In the genomic region with DNA sequence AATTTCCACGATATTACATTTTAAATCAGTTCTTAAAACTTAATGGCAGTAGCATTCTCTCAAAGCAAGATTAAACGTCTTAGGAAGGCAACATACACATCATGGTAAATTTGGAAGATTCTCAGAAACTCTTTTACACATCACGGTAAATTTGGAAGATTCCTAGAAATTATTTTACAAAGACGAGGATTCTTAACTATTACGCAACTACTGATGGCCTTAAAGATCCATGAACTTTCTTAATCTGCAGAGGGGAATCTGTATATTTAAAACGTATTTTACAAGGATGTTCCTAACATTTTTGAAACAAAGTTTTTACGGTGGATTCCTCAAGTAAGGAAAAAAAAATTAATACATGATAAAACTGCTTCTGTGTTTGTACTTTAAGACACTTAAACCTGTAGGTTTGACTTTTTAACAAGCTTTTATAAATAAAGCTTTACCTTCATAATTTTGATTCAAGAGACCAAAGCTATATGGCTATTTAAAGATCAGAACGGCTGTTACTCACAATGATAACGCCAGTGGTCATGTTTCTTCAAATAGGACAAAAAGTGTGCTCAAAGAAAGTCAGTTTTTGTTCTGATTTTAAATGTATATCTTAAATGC, we compare ENCODE assay signal across 8 cellular contexts. TPM values are rescaled to one million over a fixed set of nuclear protein-coding genes. Genes with fewer than 3 reads are reported as not detected.
A peak's percentile ranks its signal among the peaks of the same experiment; 100 is the strongest.
DNase-seq lines count a peak whose midpoint lies in the region; ATAC-seq and TF ChIP-seq lines count a peak whose summit lies in the region.

No MANE protein-coding gene starts in this region.

- H3K9me3 ChIP-seq in HEK293 (ENCODE audit: control insufficient read depth, insufficient read depth, low read depth, low read length): no peaks in the 10 kb centered on the region
- no peaks in the 10 kb centered on the region for H3K9me3 ChIP-seq in adipocyte (ENCODE audit: control insufficient read depth, low read length)
- H3K9me3 ChIP-seq in mesenchymal stem cell (ENCODE audit: control insufficient read depth, low read length): no peaks in the 10 kb centered on the region

- H2AK5ac ChIP-seq in mesenchymal stem cell (ENCODE audit: low read length, severe bottlenecking): no peak overlapping the region

- TF ChIP-seq CTCF in AG04449 (IDR thresholded peaks at IDR 0.05; ENCODE audit: insufficient read depth, low read length, missing control alignments) (no peak), HEK293 (tag by site-specific recombination; IDR thresholded peaks at IDR 0.05) (no peak)

- H3K36me3 ChIP-seq in HEK293 (ENCODE audit: control insufficient read depth in 2 of 2, insufficient read depth in 1 of 2, low read length in 2 of 2): no peaks in the 10 kb centered on the region
- H3K36me3 ChIP-seq in adipocyte (ENCODE audit: control insufficient read depth, insufficient read depth, low read length, severe bottlenecking): no peaks in the 10 kb centered on the region
- peaks cover 0 to 2% of the 10 kb centered on the region in 2 experiments for H3K36me3 ChIP-seq in mesenchymal stem cell (ENCODE audit: control insufficient read depth in 1 of 2, insufficient read depth in 2 of 2, low read depth in 1 of 2, low read length in 2 of 2)

- no peak overlapping the region for H3K4me2 ChIP-seq in mesenchymal stem cell (ENCODE audit: low read length, poor library complexity, severe bottlenecking)

- POLR2A ChIA-PET in AG04449 (lab: Yijun Ruan, JAX) (no interaction called here), HEK293 (lab: Yijun Ruan, JAX) (no interaction called here)

- H3K4me1 ChIP-seq in HEK293 (ENCODE audit: control insufficient read depth, insufficient read depth, low read length) (no peaks in the 10 kb centered on the region), adipocyte (ENCODE audit: control insufficient read depth, insufficient read depth, low read length) (peaks cover 21% of the 10 kb centered on the region), mesenchymal stem cell (ENCODE audit: control insufficient read depth, insufficient read depth, low read depth, low read length) (peaks cover 3% of the 10 kb centered on the region)

- peaks cover 3% of the 10 kb centered on the region for H3K79me1 ChIP-seq in mesenchymal stem cell (replicated peaks; ENCODE audit: low read length, poor library complexity, severe bottlenecking)

- H3K4me3 ChIP-seq in AG04449 (ENCODE audit: low read depth, low read length): peak overlapping the region; percentile 100
- peak overlapping the region; percentile 77 for H3K4me3 ChIP-seq in HEK293 (ENCODE audit: low read depth, low read length)
- H3K4me3 ChIP-seq in adipocyte (ENCODE audit: low read length): peak overlapping the region; percentile 99
- H3K4me3 ChIP-seq in mesenchymal stem cell (ENCODE audit: insufficient read depth in 1 of 2, low read depth in 1 of 2, low read length in 2 of 2): peak overlapping the region in 1 of 2 experiments; percentile 90

- 62% methylated on average over 3 of the region's 9 CpGs for WGBS in mesenchymal stem cell

- DNase-seq in AG04449 (ENCODE audit: low read depth, low spot score) (no peak), adipocyte (ENCODE audit: low read depth) (peak; percentile 19), mesenchymal stem cell (peak; percentile 18), NOMO-1 (lab: John Stamatoyannopoulos, UW; ENCODE audit: unreplicated experiment in 2 of 2) (no peak)
- no peak for DNase-seq in activated effector memory CD4-positive, alpha-beta T cell treated with Interleukin-2 at 50 U/mL for 16 hours

- no peak overlapping the region for H4K91ac ChIP-seq in mesenchymal stem cell (ENCODE audit: low read length)

- no peaks in the 10 kb centered on the region for H3K27me3 ChIP-seq in adipocyte (replicated peaks; ENCODE audit: control insufficient read depth, insufficient read depth, low read length)
- no peaks in the 10 kb centered on the region for H3K27me3 ChIP-seq in mesenchymal stem cell (ENCODE audit: control insufficient read depth in 1 of 2, insufficient read depth in 1 of 2, low read length in 2 of 2)

- no peak overlapping the region for H2AFZ ChIP-seq in mesenchymal stem cell (ENCODE audit: low read depth, low read length)

- CTCF ChIA-PET in AG04449 (lab: Yijun Ruan, JAX): interaction anchor here (0.9 to 1.3 kb wide), 4 partner anchors 11 to 931 kb away, joined by 3 to 5 read pairs (median 4); no protein-coding TSS in a partner anchor
- CTCF ChIA-PET in HEK293 (lab: Yijun Ruan, JAX): interaction anchor here (0.7 to 1.2 kb wide), 3 partner anchors 18 to 395 kb away, joined by 3 to 4 read pairs (median 4); no protein-coding TSS in a partner anchor

- H3K23ac ChIP-seq in mesenchymal stem cell (ENCODE audit: low read length in 2 of 2): no peak overlapping the region

- H2BK120ac ChIP-seq in mesenchymal stem cell (ENCODE audit: low read depth, low read length): no peak overlapping the region

- H2BK5ac ChIP-seq in mesenchymal stem cell (ENCODE audit: low read depth, low read length, poor library complexity, severe bottlenecking): no peak overlapping the region

- no peak overlapping the region for H2BK12ac ChIP-seq in mesenchymal stem cell (ENCODE audit: low read length in 2 of 2)

- H3K9ac ChIP-seq in adipocyte (ENCODE audit: low read length): peak overlapping the region; percentile 100
- peak overlapping the region; percentile 95 for H3K9ac ChIP-seq in mesenchymal stem cell (ENCODE audit: low read length)

- no peak overlapping the region for H3K18ac ChIP-seq in mesenchymal stem cell (ENCODE audit: low read depth in 1 of 2, low read length in 2 of 2)

- H3K27ac ChIP-seq in HEK293 (ENCODE audit: extremely low read depth, low read depth, low read length) (no peak overlapping the region), mesenchymal stem cell (ENCODE audit: low read length, poor library complexity, severe bottlenecking) (no peak overlapping the region)

- no peak overlapping the region for H3K14ac ChIP-seq in mesenchymal stem cell (ENCODE audit: low read length in 2 of 2)

- no peak overlapping the region for H2BK15ac ChIP-seq in mesenchymal stem cell (ENCODE audit: low read depth, poor library complexity, severe bottlenecking)

- no peak overlapping the region for H3K4ac ChIP-seq in mesenchymal stem cell (ENCODE audit: low read depth in 1 of 2, low read length in 2 of 2)

- ATAC-seq in GM21367 (IDR thresholded peaks at IDR 0.05; ENCODE audit: unreplicated experiment): no peak
- no peak for ATAC-seq in GM19328 (IDR thresholded peaks at IDR 0.05; ENCODE audit: unreplicated experiment)

- no peak overlapping the region for H4K8ac ChIP-seq in mesenchymal stem cell (ENCODE audit: low read length)

TF ChIP-seq in HEK293, 187 proteins besides CTCF, POLR2A, EP300 and RAD21:
- 0 out of 2 replicates have a peak, but pooled peaks have one; percentile 30 for TF ChIP-seq ZBTB20 (tag by site-specific recombination; IDR thresholded peaks at IDR 0.05)
- TF ChIP-seq, protein P1, sequence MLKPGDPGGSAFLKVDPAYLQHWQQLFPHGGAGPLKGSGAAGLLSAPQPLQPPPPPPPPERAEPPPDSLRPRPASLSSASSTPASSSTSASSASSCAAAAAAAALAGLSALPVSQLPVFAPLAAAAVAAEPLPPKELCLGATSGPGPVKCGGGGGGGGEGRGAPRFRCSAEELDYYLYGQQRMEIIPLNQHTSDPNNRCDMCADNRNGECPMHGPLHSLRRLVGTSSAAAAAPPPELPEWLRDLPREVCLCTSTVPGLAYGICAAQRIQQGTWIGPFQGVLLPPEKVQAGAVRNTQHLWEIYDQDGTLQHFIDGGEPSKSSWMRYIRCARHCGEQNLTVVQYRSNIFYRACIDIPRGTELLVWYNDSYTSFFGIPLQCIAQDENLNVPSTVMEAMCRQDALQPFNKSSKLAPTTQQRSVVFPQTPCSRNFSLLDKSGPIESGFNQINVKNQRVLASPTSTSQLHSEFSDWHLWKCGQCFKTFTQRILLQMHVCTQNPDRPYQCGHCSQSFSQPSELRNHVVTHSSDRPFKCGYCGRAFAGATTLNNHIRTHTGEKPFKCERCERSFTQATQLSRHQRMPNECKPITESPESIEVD (tag by site-specific recombination; IDR thresholded peaks at IDR 0.05): no peak

RNA-seq across cellular contexts. Expression of a gene that starts 1.7 kb away (rescaled TPM):
- 47.5 TPM for polyA plus RNA-seq in mesenchymal stem cell (2013, experiment 1 of 2)
- polyA plus RNA-seq in mesenchymal stem cell (2013, experiment 2 of 2): 49.2 TPM

RNA-seq across cellular contexts. Expression of a gene that starts 15.2 kb away (rescaled TPM):
- 316 TPM for polyA plus RNA-seq in mesenchymal stem cell (2013, experiment 1 of 2)
- 331 TPM for polyA plus RNA-seq in mesenchymal stem cell (2013, experiment 2 of 2)

Comparison
In these comparisons a context has a peak if more than half of its experiments do, and no peak if none do; other contexts are left out.
1. DNase-seq: peak in adipocyte (single experiment) and mesenchymal stem cell (single experiment); none in AG04449 (single experiment), activated effector memory CD4-positive, alpha-beta T cell treated with Interleukin-2 at 50 U/mL for 16 hours (single experiment) and NOMO-1 (0 of 2).